ENCODE assay signal across 8 cellular contexts in genomic region chr17:76493505-76494167, GRCh38. TPM values are rescaled to one million over a fixed set of nuclear protein-coding genes. Genes with fewer than 3 reads are reported as not detected.
A peak's percentile ranks its signal among the peaks of the same experiment; 100 is the strongest.
DNase-seq lines count a peak whose midpoint lies in the region; ATAC-seq lines count a peak whose summit lies in the region.

No MANE protein-coding gene starts in this region.

- no peak overlapping the region for H3K27ac ChIP-seq in CD4-positive, CD25-positive, alpha-beta regulatory T cell (ENCODE audit: insufficient read depth, low read length, poor library complexity, severe bottlenecking)

- H3K36me3 Mint-ChIP-seq in CD4-positive, CD25-positive, alpha-beta regulatory T cell = no peaks in the 10 kb centered on the region
- no peaks in the 10 kb centered on the region for H3K36me3 Mint-ChIP-seq in activated naive CD8-positive, alpha-beta T cell treated with anti-CD3 and anti-CD28 coated beads for 36 hours

- H3K4me1 Mint-ChIP-seq in CD4-positive, CD25-positive, alpha-beta regulatory T cell = peaks cover 0 to 31% (median 17%) of the 10 kb centered on the region in 4 donors
- H3K4me1 Mint-ChIP-seq in activated naive CD8-positive, alpha-beta T cell treated with anti-CD3 and anti-CD28 coated beads for 36 hours = peaks cover 32% of the 10 kb centered on the region

- H3K36me3 ChIP-seq in CD4-positive, CD25-positive, alpha-beta regulatory T cell (ENCODE audit: control insufficient read depth, insufficient read depth, low read length) = no peaks in the 10 kb centered on the region

- H3K9me3 ChIP-seq in CD4-positive, CD25-positive, alpha-beta regulatory T cell (ENCODE audit: control insufficient read depth in 2 of 2, low read length in 2 of 2) = no peaks in the 10 kb centered on the region

- H3K9me3 Mint-ChIP-seq in CD4-positive, CD25-positive, alpha-beta regulatory T cell = no peaks in the 10 kb centered on the region
- H3K9me3 Mint-ChIP-seq in activated naive CD8-positive, alpha-beta T cell treated with anti-CD3 and anti-CD28 coated beads for 36 hours = no peaks in the 10 kb centered on the region

- peak; percentile 4 to 6 for ATAC-seq in CD4-positive, CD25-positive, alpha-beta regulatory T cell (ENCODE audit: low read depth in 2 of 2)
- ATAC-seq in HG02798 (IDR thresholded peaks at IDR 0.05; ENCODE audit: poor library complexity, unreplicated experiment) = peak; percentile 6

- DNase-seq in CD4-positive, CD25-positive, alpha-beta regulatory T cell = no peak
- peak; percentile 36 for DNase-seq in activated naive CD8-positive, alpha-beta T cell treated with anti-CD3 and anti-CD28 coated beads for 36 hours
- DNase-seq in myocyte (ENCODE audit: low read depth) (peak; percentile 80), globus pallidus (ENCODE audit: low spot score) (no peak), NCI-H1694 treated with DMSO at 0.1 percent for 48 hours (lab: John Stamatoyannopoulos, UW) (no peak), NCI-H2107 treated with DMSO at 0.1 percent for 48 hours (lab: John Stamatoyannopoulos, UW; ENCODE audit: unreplicated experiment) (no peak), dedifferentiated amniotic fluid mesenchymal stem cell (ENCODE audit: extremely low spot score) (no peak)

- H3K4me3 Mint-ChIP-seq in CD4-positive, CD25-positive, alpha-beta regulatory T cell = peak overlapping the region in 3 of 4 donors; percentile 51 to 81 (median 68)
- H3K4me3 Mint-ChIP-seq in activated naive CD8-positive, alpha-beta T cell treated with anti-CD3 and anti-CD28 coated beads for 36 hours = peak overlapping the region; percentile 76

- no peak overlapping the region for H3K4me3 ChIP-seq in CD4-positive, CD25-positive, alpha-beta regulatory T cell (ENCODE audit: low read depth, low read length)

- H3K4me1 ChIP-seq in CD4-positive, CD25-positive, alpha-beta regulatory T cell (ENCODE audit: control insufficient read depth, insufficient read depth, low read length, poor library complexity, severe bottlenecking) = peaks cover 18% of the 10 kb centered on the region

- H3K27me3 ChIP-seq in CD4-positive, CD25-positive, alpha-beta regulatory T cell (ENCODE audit: control insufficient read depth, insufficient read depth, low read length) = no peaks in the 10 kb centered on the region

- peak overlapping the region in 1 of 3 donors; percentile 76 for H3K27ac Mint-ChIP-seq in CD4-positive, CD25-positive, alpha-beta regulatory T cell
- peak overlapping the region; percentile 88 for H3K27ac Mint-ChIP-seq in activated naive CD8-positive, alpha-beta T cell treated with anti-CD3 and anti-CD28 coated beads for 36 hours

- no peaks in the 10 kb centered on the region for H3K27me3 Mint-ChIP-seq in CD4-positive, CD25-positive, alpha-beta regulatory T cell
- H3K27me3 Mint-ChIP-seq in activated naive CD8-positive, alpha-beta T cell treated with anti-CD3 and anti-CD28 coated beads for 36 hours = no peaks in the 10 kb centered on the region

RNA-seq across cellular contexts. Expression of gene RHBDF2, which starts 7.6 kb away (rescaled TPM):
- total RNA-seq in CD4-positive, CD25-positive, alpha-beta regulatory T cell = 23.8 TPM
- 1 to 10 TPM; 2.5 to 4.5 (median 3.5) TPM for polyA plus RNA-seq in CD4-positive, CD25-positive, alpha-beta regulatory T cell
- total RNA-seq in activated naive CD8-positive, alpha-beta T cell treated with anti-CD3 and anti-CD28 coated beads for 36 hours = 10 to 100 TPM; 20.7 to 22.2 TPM
- total RNA-seq in myocyte = 6.5 and 7.5 TPM in 2 replicates
- polyA plus RNA-seq in myocyte (2012) = 10.6 TPM

RNA-seq across cellular contexts. Expression of gene AANAT, which starts 26.2 kb away (rescaled TPM):
- total RNA-seq in CD4-positive, CD25-positive, alpha-beta regulatory T cell = not detected
- polyA plus RNA-seq in CD4-positive, CD25-positive, alpha-beta regulatory T cell = not detected
- under 1 TPM in 1 of 2 experiments, not detected in 1; 0.36 TPM for total RNA-seq in activated naive CD8-positive, alpha-beta T cell treated with anti-CD3 and anti-CD28 coated beads for 36 hours
- not detected in 2 replicates for total RNA-seq in myocyte
- polyA plus RNA-seq in myocyte (2012) = 0.08 TPM

RNA-seq across cellular contexts. Expression of gene UBE2O, which starts 40.7 kb away (rescaled TPM):
- total RNA-seq in CD4-positive, CD25-positive, alpha-beta regulatory T cell = 34.3 TPM
- polyA plus RNA-seq in CD4-positive, CD25-positive, alpha-beta regulatory T cell = 1 to 10 TPM; 3.1 to 9.0 (median 6.4) TPM
- total RNA-seq in activated naive CD8-positive, alpha-beta T cell treated with anti-CD3 and anti-CD28 coated beads for 36 hours = 10 to 100 TPM; 37.7 to 38.4 TPM
- 12.7 and 21.1 TPM in 2 replicates for total RNA-seq in myocyte
- 16.9 TPM for polyA plus RNA-seq in myocyte (2012)

RNA-seq across cellular contexts. Expression of gene CYGB, which starts 43.9 kb away (rescaled TPM):
- total RNA-seq in CD4-positive, CD25-positive, alpha-beta regulatory T cell = not detected
- polyA plus RNA-seq in CD4-positive, CD25-positive, alpha-beta regulatory T cell = not detected
- under 1 TPM; 0.33 to 0.62 TPM for total RNA-seq in activated naive CD8-positive, alpha-beta T cell treated with anti-CD3 and anti-CD28 coated beads for 36 hours
- 3.2 and 7.7 TPM in 2 replicates for total RNA-seq in myocyte
- 2.4 TPM for polyA plus RNA-seq in myocyte (2012)

RNA-seq across cellular contexts. Expression of gene PRCD, which starts 46.2 kb away (rescaled TPM):
- total RNA-seq in CD4-positive, CD25-positive, alpha-beta regulatory T cell = not detected
- polyA plus RNA-seq in CD4-positive, CD25-positive, alpha-beta regulatory T cell = under 1 TPM in 1 of 4 donors, not detected in 3; 0.52 TPM
- total RNA-seq in activated naive CD8-positive, alpha-beta T cell treated with anti-CD3 and anti-CD28 coated beads for 36 hours = under 1 TPM; 0.36 to 0.66 TPM
- not detected in 2 replicates for total RNA-seq in myocyte
- polyA plus RNA-seq in myocyte (2012) = 0.54 TPM

Comparison
In these comparisons a context has a peak if more than half of its experiments do, and no peak if none do; other contexts are left out.
1. DNase-seq: peak in activated naive CD8-positive, alpha-beta T cell treated with anti-CD3 and anti-CD28 coated beads for 36 hours (single experiment) and myocyte (single experiment); none in CD4-positive, CD25-positive, alpha-beta regulatory T cell (0 of 3), globus pallidus (single experiment), NCI-H1694 treated with DMSO at 0.1 percent for 48 hours (single experiment), NCI-H2107 treated with DMSO at 0.1 percent for 48 hours (single experiment) and dedifferentiated amniotic fluid mesenchymal stem cell (single experiment).